Comparison of ENCODE assay signal across 28 cellular contexts in genomic region chr11:10410844-10411200, GRCh38.
"Had no signal": no experiment of that assay in that cellular context is flagged by ENCODE, and none has a peak within 500 bp of the region (broad histone marks: within the 10 kb centered on the region; RNA-seq: fewer than 3 reads in every experiment).

No MANE protein-coding gene starts in this region.

- H3K4me3 ChIP-seq: colonic mucosa, left ventricle myocardium inferior, lower lobe of right lung, neural progenitor cell, ovary, right lobe of liver, suprapubic skin, thyroid gland, upper lobe of left lung, uterus had no signal

- FAIRE-seq: endothelial cell of umbilical vein, keratinocyte had no signal

- H3K27me3 ChIP-seq: colonic mucosa, neural progenitor cell, ovary, right lobe of liver, suprapubic skin, thyroid gland, upper lobe of left lung, uterus had no signal

- H3K9me3 ChIP-seq: colonic mucosa, left ventricle myocardium inferior, lower lobe of right lung, ovary, right lobe of liver, suprapubic skin, thyroid gland, upper lobe of left lung, uterus had no signal

- H3K4me2 ChIP-seq: neural progenitor cell had no signal

- H3K36me3 Mint-ChIP-seq: memory B cell; natural killer cell treated with Interleukin-12 subunit alpha and Interleukin-12 subunit beta and Interleukin-15 and Interleukin-18, amount 100 ng/mL, for 72 hours; neural progenitor cell; stimulated activated effector memory CD8-positive, alpha-beta T cell treated with anti-CD3 and anti-CD28 coated beads, Interleukin-12 subunit alpha, Interleukin-12 subunit beta, amount 100 ng/mL, for 72 hours had no signal

- H3K4me1 ChIP-seq: colonic mucosa, neural progenitor cell, uterus had no signal

- H3K27me3 Mint-ChIP-seq: memory B cell; natural killer cell treated with Interleukin-12 subunit alpha and Interleukin-12 subunit beta and Interleukin-15 and Interleukin-18, amount 100 ng/mL, for 72 hours had no signal

- H2AFZ ChIP-seq: neural progenitor cell had no signal

- H3K4me3 Mint-ChIP-seq: endodermal cell; memory B cell; natural killer cell treated with Interleukin-12 subunit alpha and Interleukin-12 subunit beta and Interleukin-15 and Interleukin-18, amount 100 ng/mL, for 72 hours; neural progenitor cell; stimulated activated effector memory CD8-positive, alpha-beta T cell treated with anti-CD3 and anti-CD28 coated beads, Interleukin-12 subunit alpha, Interleukin-12 subunit beta, amount 100 ng/mL, for 72 hours had no signal

- DNase-seq: colonic mucosa; dermis blood vessel endothelial cell; effector CD4-positive, alpha-beta T cell; endodermal cell; foreskin melanocyte; glutamatergic neuron; immature natural killer cell; left cardiac atrium; left ventricle myocardium inferior; lower lobe of right lung; midbrain; nucleus accumbens; ovary; right lobe of liver; stimulated activated CD4-positive, alpha-beta T cell treated with anti-CD3 and anti-CD28 coated beads, Interleukin-4, amount 100 ng/mL, for 1 hour; stimulated activated CD8-positive, alpha-beta memory T cell treated with anti-CD3 and anti-CD28 coated beads, Interleukin-4, amount 100 ng/mL, for 48 hours; stimulated activated naive CD8-positive, alpha-beta T cell treated with anti-CD3 and anti-CD28 coated beads, Interleukin-15, Interleukin-2, amounts not matched to agents 100 U/mL and 50 U/mL, for 24 hours; upper lobe of left lung; uterus had no signal

- H3K9ac ChIP-seq: neural progenitor cell had no signal

- H3K9me3 Mint-ChIP-seq: endodermal cell; immature natural killer cell; memory B cell; natural killer cell treated with Interleukin-12 subunit alpha and Interleukin-12 subunit beta and Interleukin-15 and Interleukin-18, amount 100 ng/mL, for 72 hours; neural progenitor cell; stimulated activated effector memory CD8-positive, alpha-beta T cell treated with anti-CD3 and anti-CD28 coated beads, Interleukin-12 subunit alpha, Interleukin-12 subunit beta, amount 100 ng/mL, for 72 hours had no signal

- H3K27ac ChIP-seq: colonic mucosa, left ventricle myocardium inferior, lower lobe of right lung, neural progenitor cell, ovary, right lobe of liver, suprapubic skin, thyroid gland, upper lobe of left lung, uterus had no signal

- H3K27ac Mint-ChIP-seq: endodermal cell; memory B cell; natural killer cell treated with Interleukin-12 subunit alpha and Interleukin-12 subunit beta and Interleukin-15 and Interleukin-18, amount 100 ng/mL, for 72 hours; neural progenitor cell; progenitor cell of endocrine pancreas; stimulated activated effector memory CD8-positive, alpha-beta T cell treated with anti-CD3 and anti-CD28 coated beads, Interleukin-12 subunit alpha, Interleukin-12 subunit beta, amount 100 ng/mL, for 72 hours had no signal

- H3K36me3 ChIP-seq: colonic mucosa, left ventricle myocardium inferior, lower lobe of right lung, neural progenitor cell, ovary, right lobe of liver, suprapubic skin, thyroid gland, upper lobe of left lung, uterus had no signal

- ATAC-seq: left cardiac atrium; lower lobe of right lung; natural killer cell treated with Interleukin-12 subunit alpha and Interleukin-12 subunit beta and Interleukin-15 and Interleukin-18, amount 100 ng/mL, for 72 hours; right lobe of liver; stimulated activated effector memory CD8-positive, alpha-beta T cell treated with anti-CD3 and anti-CD28 coated beads, Interleukin-12 subunit alpha, Interleukin-12 subunit beta, amount 100 ng/mL, for 72 hours; stimulated activated naive CD8-positive, alpha-beta T cell treated with anti-CD3 and anti-CD28 coated beads, Interleukin-15, Interleukin-2, amounts not matched to agents 100 U/mL and 50 U/mL, for 24 hours had no signal
